20 cellular contexts compared by ENCODE assay signal in genomic region chr12:604956-605355, GRCh38. TPM values are rescaled to one million over a fixed set of nuclear protein-coding genes. Genes with fewer than 3 reads are reported as not detected.
DNase-seq lines count a peak whose midpoint lies in the region; ATAC-seq and TF ChIP-seq lines count a peak whose summit lies in the region.
"Had no signal": no experiment of that assay in that cellular context is flagged by ENCODE, and none has a peak within 500 bp of the region (broad histone marks: within the 10 kb centered on the region; RNA-seq: fewer than 3 reads in every experiment).

No MANE protein-coding gene starts in this region.

- H3K27ac Mint-ChIP-seq in activated T-cell treated with anti-CD3 and anti-CD28 coated beads, Interleukin-2, amount 50 U/mL, for 24 hours = no peak overlapping the region
- peak overlapping the region; percentile 12 for H3K27ac Mint-ChIP-seq in activated T-helper 1 cell treated with anti-CD3 and anti-CD28 coated beads, Interleukin-12 subunit alpha, Interleukin-12 subunit beta, Interleukin-2, Interleukin-4 antibody, amounts not matched to agents 30 ng/mL and 10 ng/mL and 1 ng/mL, durations not matched to agents 14 hours and 24 hours and 36 hours
- H3K27ac Mint-ChIP-seq: CD4-positive, alpha-beta T cell had no signal

- H3K4me3 ChIP-seq in left ventricle myocardium inferior = no peak overlapping the region
- H3K4me3 ChIP-seq in effector memory CD4-positive, alpha-beta T cell (ENCODE audit: insufficient read depth, low read depth, low read length, poor library complexity, severe bottlenecking) = no peak overlapping the region
- H3K4me3 ChIP-seq: GM23248 had no signal

- H3K36me3 ChIP-seq in left ventricle myocardium inferior = no peaks in the 10 kb centered on the region
- H3K36me3 ChIP-seq in effector memory CD4-positive, alpha-beta T cell (ENCODE audit: control insufficient read depth, insufficient read depth, low read length) = no peaks in the 10 kb centered on the region
- H3K36me3 ChIP-seq: BE2C had no signal

- peak; percentile 18 for DNase-seq in activated T-cell treated with anti-CD3 and anti-CD28 coated beads, Interleukin-2, amount 50 U/mL, for 24 hours
- DNase-seq in activated T-cell treated with anti-CD3 and anti-CD28 coated beads for 4 hours (no peak), left ventricle myocardium inferior (no peak), substantia nigra (lab: John Stamatoyannopoulos, UW) (no peak)
- DNase-seq in activated T-helper 1 cell treated with anti-CD3 and anti-CD28 coated beads, Interleukin-12 subunit alpha, Interleukin-12 subunit beta, Interleukin-2, Interleukin-4 antibody, amounts not matched to agents 30 ng/mL and 10 ng/mL and 1 ng/mL, durations not matched to agents 14 hours and 24 hours and 36 hours (ENCODE audit: low spot score) = no peak
- no peak for DNase-seq in effector memory CD4-positive, alpha-beta T cell
- DNase-seq: 8988T; BE2C; Calu3; CD4-positive, alpha-beta T cell; DMS53; GM23248; NCI-H1048; NCI-H1436 treated with DMSO at 0.1 percent for 48 hours; NCI-H2081; NCI-H748 treated with DMSO at 0.1 percent for 48 hours had no signal

- no peaks in the 10 kb centered on the region for H3K27me3 Mint-ChIP-seq in activated T-cell treated with anti-CD3 and anti-CD28 coated beads, Interleukin-2, amount 50 U/mL, for 24 hours
- no peaks in the 10 kb centered on the region for H3K27me3 Mint-ChIP-seq in activated T-helper 1 cell treated with anti-CD3 and anti-CD28 coated beads, Interleukin-12 subunit alpha, Interleukin-12 subunit beta, Interleukin-2, Interleukin-4 antibody, amounts not matched to agents 30 ng/mL and 10 ng/mL and 1 ng/mL, durations not matched to agents 14 hours and 24 hours and 36 hours (ENCODE audit: insufficient read depth)
- H3K27me3 Mint-ChIP-seq: CD4-positive, alpha-beta T cell had no signal

- intact Hi-C loops in activated T-helper 1 cell treated with anti-CD3 and anti-CD28 coated beads, Interleukin-12 subunit alpha, Interleukin-12 subunit beta, Interleukin-2, Interleukin-4 antibody, amounts not matched to agents 30 ng/mL and 10 ng/mL and 1 ng/mL, durations not matched to agents 14 hours and 24 hours and 36 hours (cut with micrococcal nuclease) = no loop called here
- intact Hi-C loops in left ventricle myocardium inferior (cut with micrococcal nuclease) = no loop called here

- no peaks in the 10 kb centered on the region for H3K9me3 Mint-ChIP-seq in activated T-cell treated with anti-CD3 and anti-CD28 coated beads, Interleukin-2, amount 50 U/mL, for 24 hours
- H3K9me3 Mint-ChIP-seq in activated T-helper 1 cell treated with anti-CD3 and anti-CD28 coated beads, Interleukin-12 subunit alpha, Interleukin-12 subunit beta, Interleukin-2, Interleukin-4 antibody, amounts not matched to agents 30 ng/mL and 10 ng/mL and 1 ng/mL, durations not matched to agents 14 hours and 24 hours and 36 hours = no peaks in the 10 kb centered on the region
- H3K9me3 Mint-ChIP-seq: CD4-positive, alpha-beta T cell had no signal

- ATAC-seq in GM19395 (IDR thresholded peaks at IDR 0.05; ENCODE audit: unreplicated experiment) (no peak), HG02759 (IDR thresholded peaks at IDR 0.05; ENCODE audit: unreplicated experiment) (no peak)

- H3K4me3 Mint-ChIP-seq in activated T-cell treated with anti-CD3 and anti-CD28 coated beads, Interleukin-2, amount 50 U/mL, for 24 hours = no peak overlapping the region
- no peak overlapping the region for H3K4me3 Mint-ChIP-seq in activated T-helper 1 cell treated with anti-CD3 and anti-CD28 coated beads, Interleukin-12 subunit alpha, Interleukin-12 subunit beta, Interleukin-2, Interleukin-4 antibody, amounts not matched to agents 30 ng/mL and 10 ng/mL and 1 ng/mL, durations not matched to agents 14 hours and 24 hours and 36 hours
- H3K4me3 Mint-ChIP-seq: CD4-positive, alpha-beta T cell had no signal

- H3K36me3 Mint-ChIP-seq in activated T-cell treated with anti-CD3 and anti-CD28 coated beads, Interleukin-2, amount 50 U/mL, for 24 hours (ENCODE audit: low read depth) = no peaks in the 10 kb centered on the region
- peaks cover 2% of the 10 kb centered on the region for H3K36me3 Mint-ChIP-seq in activated T-helper 1 cell treated with anti-CD3 and anti-CD28 coated beads, Interleukin-12 subunit alpha, Interleukin-12 subunit beta, Interleukin-2, Interleukin-4 antibody, amounts not matched to agents 30 ng/mL and 10 ng/mL and 1 ng/mL, durations not matched to agents 14 hours and 24 hours and 36 hours (ENCODE audit: low read depth)

- no peaks in the 10 kb centered on the region for H3K9me3 ChIP-seq in left ventricle myocardium inferior (replicated peaks)
- H3K9me3 ChIP-seq in effector memory CD4-positive, alpha-beta T cell (ENCODE audit: control insufficient read depth, low read length) = no peaks in the 10 kb centered on the region
- H3K9me3 ChIP-seq: BE2C had no signal

- H3K27me3 ChIP-seq in left ventricle myocardium inferior (ENCODE audit: low read depth) = no peaks in the 10 kb centered on the region
- H3K27me3 ChIP-seq in effector memory CD4-positive, alpha-beta T cell (replicated peaks; ENCODE audit: control insufficient read depth, insufficient read depth, low read length, poor library complexity, severe bottlenecking) = no peaks in the 10 kb centered on the region
- H3K27me3 ChIP-seq: BE2C had no signal

- no peak for TF ChIP-seq CTCF in left ventricle myocardium inferior (IDR thresholded peaks at IDR 0.05; ENCODE audit: borderline replicate concordance)

- peaks cover 17% of the 10 kb centered on the region for H3K4me1 Mint-ChIP-seq in activated T-cell treated with anti-CD3 and anti-CD28 coated beads, Interleukin-2, amount 50 U/mL, for 24 hours (ENCODE audit: low read depth)
- peaks cover 35% of the 10 kb centered on the region for H3K4me1 Mint-ChIP-seq in activated T-helper 1 cell treated with anti-CD3 and anti-CD28 coated beads, Interleukin-12 subunit alpha, Interleukin-12 subunit beta, Interleukin-2, Interleukin-4 antibody, amounts not matched to agents 30 ng/mL and 10 ng/mL and 1 ng/mL, durations not matched to agents 14 hours and 24 hours and 36 hours (ENCODE audit: low read depth)

- peak overlapping the region; percentile 51 for H3K27ac ChIP-seq in left ventricle myocardium inferior (replicated peaks)
- peak overlapping the region; percentile 26 for H3K27ac ChIP-seq in substantia nigra (ENCODE audit: low read depth, low read length, poor library complexity, severe bottlenecking)
- no peak overlapping the region for H3K27ac ChIP-seq in effector memory CD4-positive, alpha-beta T cell (ENCODE audit: insufficient read depth, low read length, poor library complexity, severe bottlenecking)
- H3K27ac ChIP-seq: GM23248, KMS-11 had no signal

- peaks cover 55% of the 10 kb centered on the region for H3K4me1 ChIP-seq in left ventricle myocardium inferior
- H3K4me1 ChIP-seq in effector memory CD4-positive, alpha-beta T cell (ENCODE audit: control insufficient read depth, insufficient read depth, low read length, poor library complexity, severe bottlenecking) = peaks cover 2% of the 10 kb centered on the region

RNA-seq across cellular contexts. Expression of gene NINJ2, which starts 58.3 kb away (rescaled TPM):
- 4.8 and 6.8 TPM in 2 replicates for total RNA-seq in activated T-helper 1 cell treated with anti-CD3 and anti-CD28 coated beads, Interleukin-12 subunit alpha, Interleukin-12 subunit beta, Interleukin-2, Interleukin-4 antibody, amounts not matched to agents 30 ng/mL and 10 ng/mL and 1 ng/mL, durations not matched to agents 14 hours and 24 hours and 36 hours
- total RNA-seq in left ventricle myocardium inferior = 4.6 TPM
- total RNA-seq: Calu3, MCF 10A had no signal
